In the genomic region with DNA sequence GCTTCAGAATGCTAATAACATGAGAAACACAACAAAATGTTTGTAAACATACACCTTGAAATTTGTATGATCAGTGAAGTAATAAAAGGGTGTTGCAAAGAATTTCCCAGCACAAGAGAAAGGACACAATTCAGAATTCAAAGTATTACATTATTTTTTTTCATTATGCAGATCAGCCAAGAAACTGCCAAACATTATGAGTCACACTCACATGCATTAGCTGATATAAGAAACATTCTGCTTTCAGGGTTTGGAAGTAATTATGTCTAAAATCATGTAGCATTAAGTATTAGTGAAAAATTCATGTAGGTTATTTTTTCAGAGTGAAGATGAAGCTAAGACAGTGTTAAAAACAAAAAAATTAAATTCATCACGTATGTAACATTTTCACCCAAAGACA, we compare ENCODE assay signal across 13 cellular contexts.
"Had no signal": no experiment of that assay in that cellular context is flagged by ENCODE, and none has a peak within 500 bp of the region (broad histone marks: within the 10 kb centered on the region; RNA-seq: fewer than 3 reads in every experiment).

No MANE protein-coding gene starts in this region.

- H3K27me3 ChIP-seq: ascending aorta, left lung had no signal

- H3K4me1 ChIP-seq: ascending aorta, left lung had no signal

- H3K36me3 ChIP-seq: ascending aorta, left lung, thoracic aorta had no signal

- ATAC-seq: activated CD8-positive, alpha-beta memory T cell treated with anti-CD3 and anti-CD28 coated beads, Interleukin-2, amount 10 ng/mL, durations not matched to agents 7 days and 5 days; left lung; stimulated activated naive CD8-positive, alpha-beta T cell treated with anti-CD3 and anti-CD28 coated beads, Interleukin-15, amount 100 ng/mL, for 72 hours had no signal

- H3K9me3 ChIP-seq: ascending aorta, thoracic aorta had no signal

- DNase-seq: activated CD4-positive, alpha-beta T cell treated with anti-CD3 and anti-CD28 coated beads, Interleukin-2, amount 50 U/mL, for 4 hours; activated CD4-positive, CD25-positive, alpha-beta regulatory T cell treated with anti-CD3 and anti-CD28 coated beads, Interleukin-2, amount 50 U/mL, for 72 hours; activated CD8-positive, alpha-beta memory T cell treated with anti-CD3 and anti-CD28 coated beads, Interleukin-2, amount 10 ng/mL, durations not matched to agents 7 days and 5 days; activated effector memory CD4-positive, alpha-beta T cell treated with Interleukin-2 at 50 U/mL for 16 hours; activated naive CD8-positive, alpha-beta T cell treated with anti-CD3 and anti-CD28 coated beads for 36 hours; activated T-cell treated with anti-CD3 and anti-CD28 coated beads, Interleukin-2, amount 50 U/mL, for 24 hours; head of caudate nucleus; left lung; stimulated activated CD4-positive, alpha-beta T cell treated with anti-CD3 and anti-CD28 coated beads, Interleukin-12 subunit alpha, Interleukin-12 subunit beta, amount 100 ng/mL, for 4 hours; stimulated activated naive CD8-positive, alpha-beta T cell treated with anti-CD3 and anti-CD28 coated beads, Interleukin-15, amount 100 ng/mL, for 72 hours; SW 1271 had no signal

- H3K4me3 ChIP-seq: ascending aorta, left lung, thoracic aorta had no signal

- H3K27ac ChIP-seq: ascending aorta, left lung, thoracic aorta had no signal
